In genomic region chr1:68223714-68224113, GRCh38 we compare ENCODE assay signal across 11 cellular contexts. TPM values are rescaled to one million over a fixed set of nuclear protein-coding genes. Genes with fewer than 3 reads are reported as not detected.
"Had no signal": no experiment of that assay in that cellular context is flagged by ENCODE, and none has a peak within 500 bp of the region (broad histone marks: within the 10 kb centered on the region; RNA-seq: fewer than 3 reads in every experiment).

No MANE protein-coding gene starts in this region.

- H3K4me3 ChIP-seq: SK-N-MC had no signal

- DNase-seq: activated CD8-positive, alpha-beta memory T cell treated with anti-CD3 and anti-CD28 coated beads, Interleukin-2, amount 50 U/mL, for 4 hours; activated CD8-positive, alpha-beta T cell treated with anti-CD3 and anti-CD28 coated beads for 36 hours; activated naive CD4-positive, alpha-beta T cell treated with Interleukin-2 at 50 U/mL for 16 hours; activated naive CD8-positive, alpha-beta T cell treated with anti-CD3 and anti-CD28 coated beads, Interleukin-2, amount 50 U/mL, for 24 hours; glutamatergic neuron; islet precursor cell; stimulated activated CD4-positive, alpha-beta T cell treated with anti-CD3 and anti-CD28 coated beads, Interleukin-2, amount 100 ng/mL, for 48 hours; stimulated activated naive CD4-positive, alpha-beta T cell treated with Interleukin-2 at 50 U/mL for 16 hours; T-cell had no signal

- ATAC-seq: activated CD8-positive, alpha-beta T cell treated with anti-CD3 and anti-CD28 coated beads for 36 hours; activated naive CD8-positive, alpha-beta T cell treated with anti-CD3 and anti-CD28 coated beads, Interleukin-2, amount 50 U/mL, for 24 hours; T-cell had no signal

- H3K27ac ChIP-seq: SK-N-MC, VCaP had no signal

RNA-seq across cellular contexts. Expression of gene WLS, which starts 8.6 kb away (rescaled TPM):
- total RNA-seq: activated CD8-positive, alpha-beta T cell treated with anti-CD3 and anti-CD28 coated beads for 36 hours had no signal
